Comparison of ENCODE assay signal across 1 cellular context in genomic region chr14:102545461-102546265, GRCh38.
TF ChIP-seq lines count a peak whose summit lies in the region.

No MANE protein-coding gene starts in this region.

TF ChIP-seq in HepG2, 621 proteins besides CTCF, POLR2A, EP300 and RAD21 (continued from another document and continues in another):
- TF ChIP-seq BATF2 (CRISPR knock-in tag; IDR thresholded peaks at IDR 0.05) (no peak), FOSL2 (CRISPR knock-in tag; IDR thresholded peaks at IDR 0.05) (no peak; the same call in 1 of the 2 replicates), IRF9 (CRISPR knock-in tag; IDR thresholded peaks at IDR 0.05; ENCODE audit: borderline replicate concordance) (no peak), ZSCAN31 (CRISPR knock-in tag; IDR thresholded peaks at IDR 0.05; ENCODE audit: low read depth) (no peak), ZNF672 (CRISPR knock-in tag; IDR thresholded peaks at IDR 0.05) (no peak), CREB3 (CRISPR knock-in tag; IDR thresholded peaks at IDR 0.05) (no peak), ZFP90 (CRISPR knock-in tag; IDR thresholded peaks at IDR 0.05; ENCODE audit: borderline replicate concordance) (no peak; the same call in 1 of the 2 replicates), FOXA3 (CRISPR knock-in tag; IDR thresholded peaks at IDR 0.05) (no peak), RFXANK (CRISPR knock-in tag; IDR thresholded peaks at IDR 0.05) (no peak), ZNF510 (CRISPR knock-in tag; IDR thresholded peaks at IDR 0.05; ENCODE audit: low read depth) (no peak), ZNF101 (CRISPR knock-in tag; IDR thresholded peaks at IDR 0.05; ENCODE audit: borderline replicate concordance, low read depth) (no peak), SP5 (CRISPR knock-in tag; IDR thresholded peaks at IDR 0.05; ENCODE audit: borderline replicate concordance, low read depth) (no peak; the same call in 1 of the 2 replicates), ZZZ3 (CRISPR knock-in tag; IDR thresholded peaks at IDR 0.05; ENCODE audit: borderline replicate concordance) (no peak), TBX3 (IDR thresholded peaks at IDR 0.05; ENCODE audit: borderline replicate concordance) (no peak), ZSCAN5A (CRISPR knock-in tag; IDR thresholded peaks at IDR 0.05; ENCODE audit: borderline replicate concordance) (no peak), FLYWCH1 (CRISPR knock-in tag; IDR thresholded peaks at IDR 0.05) (no peak), TIGD3 (CRISPR knock-in tag; IDR thresholded peaks at IDR 0.05; ENCODE audit: borderline replicate concordance) (no peak), JUND (CRISPR knock-in tag; IDR thresholded peaks at IDR 0.05) (no peak), TRIM22 (IDR thresholded peaks at IDR 0.05) (no peak), ATF6 (CRISPR knock-in tag; conservative IDR thresholded peaks at IDR 0.05) (no peak), ZNF276 (CRISPR knock-in tag; IDR thresholded peaks at IDR 0.05; ENCODE audit: low read depth) (no peak), BCL6 (CRISPR knock-in tag; IDR thresholded peaks at IDR 0.05) (peak; percentile 41; the same call in 1 of the 2 replicates), NFRKB (IDR thresholded peaks at IDR 0.05) (no peak), MAZ (IDR thresholded peaks at IDR 0.05; ENCODE audit: borderline replicate concordance, low read depth, low read length) (peak; percentile 54; the same call in 1 of the 2 replicates), MAZ (CRISPR knock-in tag; IDR thresholded peaks at IDR 0.05; ENCODE audit: low read depth) (no peak), ARNTL (CRISPR knock-in tag; IDR thresholded peaks at IDR 0.05) (0 out of 2 replicates have a peak, but pooled peaks have one; percentile 40), MIER2 (CRISPR knock-in tag; IDR thresholded peaks at IDR 0.05) (no peak), SP1 (IDR thresholded peaks at IDR 0.05) (no peak), SP1 (CRISPR knock-in tag; IDR thresholded peaks at IDR 0.05) (0 out of 2 replicates have a peak, but pooled peaks have one; percentile 10), TEAD3 (CRISPR knock-in tag; optimal IDR thresholded peaks at IDR 0.05; ENCODE audit: borderline replicate concordance) (peak; percentile 54), REPIN1 (CRISPR knock-in tag; IDR thresholded peaks at IDR 0.05; ENCODE audit: borderline replicate concordance, low read depth) (no peak), MATR3 (CRISPR knock-in tag; IDR thresholded peaks at IDR 0.05) (no peak), SKIL (CRISPR knock-in tag; IDR thresholded peaks at IDR 0.05; ENCODE audit: borderline replicate concordance) (no peak), GPBP1L1 (CRISPR knock-in tag; IDR thresholded peaks at IDR 0.05) (no peak), ZNF784 (CRISPR knock-in tag; IDR thresholded peaks at IDR 0.05; ENCODE audit: borderline replicate concordance) (peak; percentile 49; the same call in 1 of the 2 replicates), ZNF576 (CRISPR knock-in tag; IDR thresholded peaks at IDR 0.05) (no peak), ZBTB43 (CRISPR knock-in tag; conservative IDR thresholded peaks at IDR 0.05) (no peak), POGZ (CRISPR knock-in tag; IDR thresholded peaks at IDR 0.05) (no peak), TSC22D2 (CRISPR knock-in tag; IDR thresholded peaks at IDR 0.05; ENCODE audit: borderline replicate concordance) (no peak), TEAD2 (CRISPR knock-in tag; IDR thresholded peaks at IDR 0.05) (0 out of 2 replicates have a peak, but pooled peaks have one; percentile 27), NFATC3 (CRISPR knock-in tag; IDR thresholded peaks at IDR 0.05) (0 out of 2 replicates have a peak, but pooled peaks have one; percentile 63), ZMAT3 (CRISPR knock-in tag; conservative IDR thresholded peaks at IDR 0.05) (no peak), ATF4 (CRISPR knock-in tag; IDR thresholded peaks at IDR 0.05) (no peak)
